In the genomic region with DNA sequence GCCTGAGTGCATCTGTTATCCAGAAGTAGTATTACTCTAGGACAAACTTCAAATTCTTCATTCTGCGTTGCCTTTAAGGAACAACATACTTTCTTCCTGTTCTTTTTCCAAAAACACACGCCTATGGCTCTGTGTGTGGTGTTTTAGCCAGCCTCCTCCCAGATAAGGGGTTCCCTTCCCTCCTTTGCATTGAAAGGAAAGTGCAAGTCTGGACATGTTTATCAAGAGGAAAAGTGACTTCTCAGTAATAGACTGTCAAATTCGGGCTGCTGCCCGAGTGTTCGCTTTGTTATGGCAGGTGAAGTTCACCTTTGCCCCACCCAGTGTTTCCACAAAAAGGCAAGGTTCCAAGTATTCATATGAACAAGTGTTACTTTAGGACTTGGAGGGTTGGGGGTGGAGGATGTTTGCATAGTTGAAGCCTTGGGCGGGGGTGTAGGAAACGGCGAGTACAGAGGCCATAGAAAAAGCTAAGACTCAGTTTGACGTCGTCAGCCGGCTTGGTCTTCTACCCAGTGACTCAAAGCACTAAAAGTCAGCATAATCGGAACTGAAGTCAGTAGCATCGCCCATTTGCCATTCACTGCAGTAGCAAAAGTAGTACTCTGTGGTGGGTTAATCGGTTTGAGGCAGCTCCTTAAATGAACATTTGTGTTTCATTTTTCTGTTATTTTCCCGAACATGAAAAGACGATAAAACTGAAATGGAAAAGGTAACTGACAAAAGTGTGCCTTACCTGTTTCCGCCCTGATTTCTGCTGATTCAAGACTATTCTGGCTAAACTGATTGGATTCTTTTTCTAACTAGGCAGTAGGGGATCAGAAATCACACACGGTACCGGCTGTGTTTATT, we compare ENCODE assay signal across 8 cellular contexts. TPM values are rescaled to one million over a fixed set of nuclear protein-coding genes. Genes with fewer than 3 reads are reported as not detected.
DNase-seq lines count a peak whose midpoint lies in the region; ATAC-seq, FAIRE-seq and TF ChIP-seq lines count a peak whose summit lies in the region.

No MANE protein-coding gene starts in this region.

- no peaks in the 10 kb centered on the region for H3K9me3 ChIP-seq in Caco-2
- no peaks in the 10 kb centered on the region for H3K9me3 ChIP-seq in kidney (ENCODE audit: control insufficient read depth in 1 of 2, low read length in 2 of 2)

- POLR2A ChIA-PET in Caco-2 (lab: Charles Lee): no interaction called here

- no peaks in the 10 kb centered on the region for H3K27me3 ChIP-seq in Caco-2 (replicated peaks; ENCODE audit: control insufficient read depth, insufficient read depth, low read length)

- DNase-seq in Caco-2 (peak; percentile 11 to 38), kidney (peak; percentile 65), A172 (ENCODE audit: low spot score) (no peak)
- DNase-seq in activated naive CD8-positive, alpha-beta T cell treated with anti-CD3 and anti-CD28 coated beads, Interleukin-2, amount 50 U/mL, for 16 hours (ENCODE audit: low read depth, low spot score): peak; percentile 51
- DNase-seq in stimulated activated CD8-positive, alpha-beta memory T cell treated with anti-CD3 and anti-CD28 coated beads, Interleukin-12 subunit alpha, Interleukin-12 subunit beta, amount 100 ng/mL, for 4 hours (ENCODE audit: low read depth): peak; percentile 53

- no TSS peak for BruUV-seq in Caco-2 (replicated peaks; lab: Mats Ljungman, UMichigan)

- no peaks in the 10 kb centered on the region for H3K9me3 Mint-ChIP-seq in Caco-2 (ENCODE audit: unreplicated experiment)

- no peak for FAIRE-seq in kidney (lab: Jason Lieb, UNC)

- H3K4me1 Mint-ChIP-seq in Caco-2 (ENCODE audit: low read depth, unreplicated experiment): peaks cover 15% of the 10 kb centered on the region

- ATAC-seq in HG02571 (IDR thresholded peaks at IDR 0.05; ENCODE audit: unreplicated experiment): peak; percentile 38
- peak; percentile 60 for ATAC-seq in SK-N-SH treated with all-trans-retinoic acid at 6 μM for 48 hours
- no peak for ATAC-seq in HG03139 (IDR thresholded peaks at IDR 0.05; ENCODE audit: unreplicated experiment)

- H3K4me3 ChIP-seq in Caco-2 (ENCODE audit: low read depth, low read length) (no peak overlapping the region), kidney (ENCODE audit: low read length in 2 of 2) (peak overlapping the region; percentile 52 to 60)

- H3K27ac Mint-ChIP-seq in Caco-2 (ENCODE audit: unreplicated experiment): no peak overlapping the region

- H3K4me3 Mint-ChIP-seq in Caco-2 (ENCODE audit: unreplicated experiment): peak overlapping the region; percentile 54

- H3K27me3 Mint-ChIP-seq in Caco-2 (ENCODE audit: insufficient read depth, unreplicated experiment): no peaks in the 10 kb centered on the region

- peaks cover 33% of the 10 kb centered on the region for H3K36me3 Mint-ChIP-seq in Caco-2 (ENCODE audit: insufficient read depth, unreplicated experiment)

- no peaks in the 10 kb centered on the region; the same call in 1 of the 2 replicates for H3K36me3 ChIP-seq in Caco-2 (ENCODE audit: control insufficient read depth, insufficient read depth, low read length)
- no peaks in the 10 kb centered on the region for H3K36me3 ChIP-seq in kidney (ENCODE audit: control insufficient read depth in 1 of 2, insufficient read depth in 2 of 2, low read length in 2 of 2)

- no peak for TF ChIP-seq CTCF in Caco-2 (IDR thresholded peaks at IDR 0.05; ENCODE audit: insufficient read depth in 1 of 2, low read depth in 1 of 2, low read length in 1 of 2, severe bottlenecking in 1 of 2, unreplicated experiment in 1 of 2)
- TF ChIP-seq CTCF in kidney (IDR thresholded peaks at IDR 0.05; ENCODE audit: borderline replicate concordance, extremely low read depth, insufficient read depth): no peak

- intact Hi-C loops in Caco-2 (cut with micrococcal nuclease; ENCODE audit: unreplicated experiment) (no loop called here), kidney (cut with DNase I) (no loop called here)

- CTCF ChIA-PET in Caco-2 (lab: Charles Lee): no interaction called here

- peak overlapping the region; percentile 6 to 79 for H3K27ac ChIP-seq in kidney (ENCODE audit: low read depth in 2 of 2, low read length in 2 of 2)

- H3K9ac ChIP-seq in kidney (ENCODE audit: low read length in 2 of 2): peak overlapping the region; percentile 10 to 27

- H3K4me1 ChIP-seq in Caco-2 (0 out of 2 replicates have a peak, but pooled peaks cover 5% of the 10 kb centered on the region), kidney (ENCODE audit: control insufficient read depth in 1 of 2, insufficient read depth in 1 of 2, low read depth in 1 of 2, low read length in 2 of 2) (peaks cover 0 to 3% of the 10 kb centered on the region in 2 donors)

TF ChIP-seq in SK-N-SH treated with all-trans-retinoic acid at 6 μM for 48 hours, 23 proteins besides CTCF, POLR2A, EP300 and RAD21:
- no peak for TF ChIP-seq ZC3H10 (CRISPR knock-in tag; IDR thresholded peaks at IDR 0.05)
- TF ChIP-seq ZNF70 (CRISPR knock-in tag; IDR thresholded peaks at IDR 0.05): no peak
- no peak for TF ChIP-seq ESRRG (CRISPR knock-in tag; IDR thresholded peaks at IDR 0.05)
- TF ChIP-seq ZFP3 (CRISPR knock-in tag; IDR thresholded peaks at IDR 0.05): no peak
- no peak for TF ChIP-seq CSDC2 (CRISPR knock-in tag; IDR thresholded peaks at IDR 0.05)
- no peak for TF ChIP-seq ARNTL (CRISPR knock-in tag; IDR thresholded peaks at IDR 0.05; ENCODE audit: borderline replicate concordance, low read depth)
- TF ChIP-seq ZNF565 (CRISPR knock-in tag; conservative IDR thresholded peaks at IDR 0.05; ENCODE audit: low read depth): no peak
- TF ChIP-seq, protein P1, sequence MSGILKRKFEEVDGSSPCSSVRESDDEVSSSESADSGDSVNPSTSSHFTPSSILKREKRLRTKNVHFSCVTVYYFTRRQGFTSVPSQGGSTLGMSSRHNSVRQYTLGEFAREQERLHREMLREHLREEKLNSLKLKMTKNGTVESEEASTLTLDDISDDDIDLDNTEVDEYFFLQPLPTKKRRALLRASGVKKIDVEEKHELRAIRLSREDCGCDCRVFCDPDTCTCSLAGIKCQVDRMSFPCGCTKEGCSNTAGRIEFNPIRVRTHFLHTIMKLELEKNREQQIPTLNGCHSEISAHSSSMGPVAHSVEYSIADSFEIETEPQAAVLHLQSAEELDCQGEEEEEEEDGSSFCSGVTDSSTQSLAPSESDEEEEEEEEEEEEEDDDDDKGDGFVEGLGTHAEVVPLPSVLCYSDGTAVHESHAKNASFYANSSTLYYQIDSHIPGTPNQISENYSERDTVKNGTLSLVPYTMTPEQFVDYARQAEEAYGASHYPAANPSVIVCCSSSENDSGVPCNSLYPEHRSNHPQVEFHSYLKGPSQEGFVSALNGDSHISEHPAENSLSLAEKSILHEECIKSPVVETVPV (CRISPR knock-in tag; IDR thresholded peaks at IDR 0.05): no peak
- no peak for TF ChIP-seq ZNF8 (CRISPR knock-in tag; IDR thresholded peaks at IDR 0.05)

RNA-seq across cellular contexts. Expression of a gene that starts 12.5 kb away (rescaled TPM):
- 10.4 and 11.4 TPM in 2 replicates for total RNA-seq in Caco-2 (2022)
- 23.0 TPM for total RNA-seq in kidney
- polyA plus RNA-seq in kidney (ENCODE audit: insufficient read depth, low read depth, low replicate concordance): 0.86 TPM
- total RNA-seq in A172 (2014; rRNA removed; shearing (Covaris generic)): 0.19 and 0.31 TPM in 2 replicates
